Comparison of ENCODE assay signal across 1 cellular context in the genomic region with DNA sequence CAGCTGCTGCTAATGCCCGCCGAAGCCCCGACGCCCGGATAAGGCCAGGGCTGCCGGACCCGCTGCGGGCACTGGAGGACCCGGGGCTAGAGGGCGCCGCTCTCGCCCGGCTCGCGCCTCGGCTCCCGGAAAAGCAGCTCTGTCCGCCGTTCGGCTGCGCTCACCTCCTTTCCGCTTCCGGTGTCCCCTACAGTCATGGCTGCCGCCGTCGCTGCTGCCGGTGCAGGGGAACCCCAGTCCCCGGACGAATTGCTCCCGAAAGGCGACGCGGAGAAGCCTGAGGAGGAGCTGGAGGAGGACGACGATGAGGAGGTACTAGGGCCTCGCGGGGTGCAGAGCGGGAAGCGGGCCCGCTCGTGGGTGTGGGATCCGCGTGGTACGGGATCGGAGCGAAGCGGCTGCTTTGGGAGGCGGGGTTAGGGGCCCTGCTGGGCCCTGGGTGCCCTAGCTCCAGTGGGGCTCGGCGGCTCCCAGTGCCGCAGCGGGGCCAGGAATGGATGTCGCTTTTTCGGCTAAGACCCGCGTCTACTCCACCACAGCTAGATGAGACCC.
A peak's percentile ranks its signal among the peaks of the same experiment; 100 is the strongest.
TF ChIP-seq lines count a peak whose summit lies in the region.

Gene TOMM22 (plus strand): TSS at position 174 of the 552 bp plus-strand sequence. CDS start 22 bp downstream, at position 196.

TF ChIP-seq in HepG2, 621 proteins besides CTCF, POLR2A, EP300 and RAD21 (continued from another document and continues in another):
- TF ChIP-seq, protein P1, sequence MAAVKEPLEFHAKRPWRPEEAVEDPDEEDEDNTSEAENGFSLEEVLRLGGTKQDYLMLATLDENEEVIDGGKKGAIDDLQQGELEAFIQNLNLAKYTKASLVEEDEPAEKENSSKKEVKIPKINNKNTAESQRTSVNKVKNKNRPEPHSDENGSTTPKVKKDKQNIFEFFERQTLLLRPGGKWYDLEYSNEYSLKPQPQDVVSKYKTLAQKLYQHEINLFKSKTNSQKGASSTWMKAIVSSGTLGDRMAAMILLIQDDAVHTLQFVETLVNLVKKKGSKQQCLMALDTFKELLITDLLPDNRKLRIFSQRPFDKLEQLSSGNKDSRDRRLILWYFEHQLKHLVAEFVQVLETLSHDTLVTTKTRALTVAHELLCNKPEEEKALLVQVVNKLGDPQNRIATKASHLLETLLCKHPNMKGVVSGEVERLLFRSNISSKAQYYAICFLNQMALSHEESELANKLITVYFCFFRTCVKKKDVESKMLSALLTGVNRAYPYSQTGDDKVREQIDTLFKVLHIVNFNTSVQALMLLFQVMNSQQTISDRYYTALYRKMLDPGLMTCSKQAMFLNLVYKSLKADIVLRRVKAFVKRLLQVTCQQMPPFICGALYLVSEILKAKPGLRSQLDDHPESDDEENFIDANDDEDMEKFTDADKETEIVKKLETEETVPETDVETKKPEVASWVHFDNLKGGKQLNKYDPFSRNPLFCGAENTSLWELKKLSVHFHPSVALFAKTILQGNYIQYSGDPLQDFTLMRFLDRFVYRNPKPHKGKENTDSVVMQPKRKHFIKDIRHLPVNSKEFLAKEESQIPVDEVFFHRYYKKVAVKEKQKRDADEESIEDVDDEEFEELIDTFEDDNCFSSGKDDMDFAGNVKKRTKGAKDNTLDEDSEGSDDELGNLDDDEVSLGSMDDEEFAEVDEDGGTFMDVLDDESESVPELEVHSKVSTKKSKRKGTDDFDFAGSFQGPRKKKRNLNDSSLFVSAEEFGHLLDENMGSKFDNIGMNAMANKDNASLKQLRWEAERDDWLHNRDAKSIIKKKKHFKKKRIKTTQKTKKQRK (IDR thresholded peaks at IDR 0.05; ENCODE audit: low read length), result no peak
- peak; percentile 78; the same call in 1 of the 2 replicates for TF ChIP-seq TIGD3 (CRISPR knock-in tag; IDR thresholded peaks at IDR 0.05; ENCODE audit: borderline replicate concordance)
- 0 out of 2 replicates have a peak, but pooled peaks have one; percentile 79 for TF ChIP-seq TSC22D2 (CRISPR knock-in tag; IDR thresholded peaks at IDR 0.05; ENCODE audit: borderline replicate concordance)
- TF ChIP-seq ZFP37 (CRISPR knock-in tag; IDR thresholded peaks at IDR 0.05; ENCODE audit: borderline replicate concordance), result peak; percentile 48; the same call in 1 of the 2 replicates
- TF ChIP-seq E2F1 (CRISPR knock-in tag; IDR thresholded peaks at IDR 0.05), result peak; percentile 73; the same call in 1 of the 2 replicates
- TF ChIP-seq ZNF274 (CRISPR knock-in tag; IDR thresholded peaks at IDR 0.05), result peak; percentile 86
- TF ChIP-seq BCLAF1 (IDR thresholded peaks at IDR 0.05), result no peak
- TF ChIP-seq ZNF577 (CRISPR knock-in tag; IDR thresholded peaks at IDR 0.05; ENCODE audit: borderline replicate concordance, low read depth), result no peak
- 0 out of 2 replicates have a peak, but pooled peaks have one; percentile 62 for TF ChIP-seq ZNF546 (CRISPR knock-in tag; conservative IDR thresholded peaks at IDR 0.05)
- no peak for TF ChIP-seq PAX8 (CRISPR knock-in tag; IDR thresholded peaks at IDR 0.05; ENCODE audit: borderline replicate concordance)
- 0 out of 2 replicates have a peak, but pooled peaks have one; percentile 39 for TF ChIP-seq ZNF275 (CRISPR knock-in tag; IDR thresholded peaks at IDR 0.05; ENCODE audit: borderline replicate concordance)
- peak; percentile 97 for TF ChIP-seq ZNF766 (CRISPR knock-in tag; IDR thresholded peaks at IDR 0.05; ENCODE audit: borderline replicate concordance)
- TF ChIP-seq, protein P2, sequence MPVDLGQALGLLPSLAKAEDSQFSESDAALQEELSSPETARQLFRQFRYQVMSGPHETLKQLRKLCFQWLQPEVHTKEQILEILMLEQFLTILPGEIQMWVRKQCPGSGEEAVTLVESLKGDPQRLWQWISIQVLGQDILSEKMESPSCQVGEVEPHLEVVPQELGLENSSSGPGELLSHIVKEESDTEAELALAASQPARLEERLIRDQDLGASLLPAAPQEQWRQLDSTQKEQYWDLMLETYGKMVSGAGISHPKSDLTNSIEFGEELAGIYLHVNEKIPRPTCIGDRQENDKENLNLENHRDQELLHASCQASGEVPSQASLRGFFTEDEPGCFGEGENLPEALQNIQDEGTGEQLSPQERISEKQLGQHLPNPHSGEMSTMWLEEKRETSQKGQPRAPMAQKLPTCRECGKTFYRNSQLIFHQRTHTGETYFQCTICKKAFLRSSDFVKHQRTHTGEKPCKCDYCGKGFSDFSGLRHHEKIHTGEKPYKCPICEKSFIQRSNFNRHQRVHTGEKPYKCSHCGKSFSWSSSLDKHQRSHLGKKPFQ (CRISPR knock-in tag; IDR thresholded peaks at IDR 0.05; ENCODE audit: insufficient replicate concordance), result peak; percentile 82
- no peak for TF ChIP-seq ZSCAN20 (CRISPR knock-in tag; IDR thresholded peaks at IDR 0.05; ENCODE audit: borderline replicate concordance)
- TF ChIP-seq IRX3 (CRISPR knock-in tag; IDR thresholded peaks at IDR 0.05; ENCODE audit: borderline replicate concordance, low read depth), result peak; percentile 26; the same call in 1 of the 2 replicates
- TF ChIP-seq ZKSCAN5 (CRISPR knock-in tag; IDR thresholded peaks at IDR 0.05), result no peak
- TF ChIP-seq RELA (CRISPR knock-in tag; IDR thresholded peaks at IDR 0.05), result peak; percentile 63; the same call in 1 of the 2 replicates
- TF ChIP-seq, protein P3, sequence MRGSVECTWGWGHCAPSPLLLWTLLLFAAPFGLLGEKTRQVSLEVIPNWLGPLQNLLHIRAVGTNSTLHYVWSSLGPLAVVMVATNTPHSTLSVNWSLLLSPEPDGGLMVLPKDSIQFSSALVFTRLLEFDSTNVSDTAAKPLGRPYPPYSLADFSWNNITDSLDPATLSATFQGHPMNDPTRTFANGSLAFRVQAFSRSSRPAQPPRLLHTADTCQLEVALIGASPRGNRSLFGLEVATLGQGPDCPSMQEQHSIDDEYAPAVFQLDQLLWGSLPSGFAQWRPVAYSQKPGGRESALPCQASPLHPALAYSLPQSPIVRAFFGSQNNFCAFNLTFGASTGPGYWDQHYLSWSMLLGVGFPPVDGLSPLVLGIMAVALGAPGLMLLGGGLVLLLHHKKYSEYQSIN (CRISPR knock-in tag; IDR thresholded peaks at IDR 0.05; ENCODE audit: borderline replicate concordance), result no peak
- no peak for TF ChIP-seq TERF1 (CRISPR knock-in tag; IDR thresholded peaks at IDR 0.05)
- peak; percentile 100 for TF ChIP-seq RBFOX2 (IDR thresholded peaks at IDR 0.05; ENCODE audit: low read depth, low read length)
- peak; percentile 89 for TF ChIP-seq IKZF4 (CRISPR knock-in tag; IDR thresholded peaks at IDR 0.05; ENCODE audit: borderline replicate concordance, low read depth, not compliant biosample characterization)
- TF ChIP-seq NFE2L1 (CRISPR knock-in tag; IDR thresholded peaks at IDR 0.05; ENCODE audit: borderline replicate concordance), result no peak
- peak; percentile 72 for TF ChIP-seq ZBTB14 (CRISPR knock-in tag; IDR thresholded peaks at IDR 0.05)
- peak; percentile 96 for TF ChIP-seq KMT2B (CRISPR knock-in tag; IDR thresholded peaks at IDR 0.05)
- TF ChIP-seq FOSL2 (CRISPR knock-in tag; IDR thresholded peaks at IDR 0.05), result peak; percentile 71
- TF ChIP-seq DMTF1 (CRISPR knock-in tag; IDR thresholded peaks at IDR 0.05), result no peak
- TF ChIP-seq, protein P4, sequence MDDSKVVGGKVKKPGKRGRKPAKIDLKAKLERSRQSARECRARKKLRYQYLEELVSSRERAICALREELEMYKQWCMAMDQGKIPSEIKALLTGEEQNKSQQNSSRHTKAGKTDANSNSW (CRISPR knock-in tag; IDR thresholded peaks at IDR 0.05; ENCODE audit: borderline replicate concordance), result no peak
- peak; percentile 95 for TF ChIP-seq BRD4 (CRISPR knock-in tag; IDR thresholded peaks at IDR 0.05)
- TF ChIP-seq ZBTB7A (CRISPR knock-in tag; IDR thresholded peaks at IDR 0.05), result 0 out of 2 replicates have a peak, but pooled peaks have one; percentile 71
- peak; percentile 74; the same call in 1 of the 2 replicates for TF ChIP-seq TBP (CRISPR knock-in tag; IDR thresholded peaks at IDR 0.05)
- TF ChIP-seq HNRNPL (IDR thresholded peaks at IDR 0.05; ENCODE audit: low read depth, low read length), result peak; percentile 85
- TF ChIP-seq ZNF17 (CRISPR knock-in tag; IDR thresholded peaks at IDR 0.05), result no peak
- peak; percentile 34 for TF ChIP-seq TBL1XR1 (IDR thresholded peaks at IDR 0.05; ENCODE audit: borderline replicate concordance, low read length, partially characterized antibody)
- TF ChIP-seq CBX2 (IDR thresholded peaks at IDR 0.05; ENCODE audit: low read depth, low read length), result no peak
- TF ChIP-seq CBX2 (CRISPR knock-in tag; IDR thresholded peaks at IDR 0.05; ENCODE audit: low read depth), result no peak
- TF ChIP-seq RXRB (CRISPR knock-in tag; IDR thresholded peaks at IDR 0.05; ENCODE audit: borderline replicate concordance), result peak; percentile 78
- TF ChIP-seq ZFP36 (IDR thresholded peaks at IDR 0.05; ENCODE audit: borderline replicate concordance, low read depth, low read length, partially characterized antibody), result no peak
- peak; percentile 81 for TF ChIP-seq TOPORS (CRISPR knock-in tag; IDR thresholded peaks at IDR 0.05)
